Comparison of ENCODE assay signal across 2 cellular contexts in genomic region chr20:63658749-63659187, GRCh38.
TF ChIP-seq lines count a peak whose summit lies in the region.

No MANE protein-coding gene starts in this region.

TF ChIP-seq in Ishikawa, 13 proteins besides CTCF, POLR2A, EP300 and RAD21:
- no peak for TF ChIP-seq NFIC (IDR thresholded peaks at IDR 0.05)
- no peak for TF ChIP-seq CEBPB (IDR thresholded peaks at IDR 0.05)
- TF ChIP-seq ZBTB7A (IDR thresholded peaks at IDR 0.05; ENCODE audit: low read depth): peak; percentile 69; the same call in 1 of the 2 replicates
- no peak for TF ChIP-seq REST (IDR thresholded peaks at IDR 0.05; ENCODE audit: low read depth)

TF ChIP-seq in HepG2, 621 proteins besides CTCF, POLR2A, EP300 and RAD21 (continues in another document):
- no peak for TF ChIP-seq ZBTB10 (CRISPR knock-in tag; IDR thresholded peaks at IDR 0.05; ENCODE audit: borderline replicate concordance)
- TF ChIP-seq SKIL (CRISPR knock-in tag; IDR thresholded peaks at IDR 0.05; ENCODE audit: borderline replicate concordance): no peak
- no peak; the same call in 1 of the 2 replicates for TF ChIP-seq ZNF510 (CRISPR knock-in tag; IDR thresholded peaks at IDR 0.05; ENCODE audit: low read depth)
- no peak for TF ChIP-seq BORCS8-MEF2B (CRISPR knock-in tag; IDR thresholded peaks at IDR 0.05)
- no peak for TF ChIP-seq ZNF460 (CRISPR knock-in tag; IDR thresholded peaks at IDR 0.05; ENCODE audit: borderline replicate concordance)
- TF ChIP-seq CREB1 (IDR thresholded peaks at IDR 0.05): no peak
- no peak for TF ChIP-seq CREB1 (CRISPR knock-in tag; IDR thresholded peaks at IDR 0.05)
- no peak for TF ChIP-seq ZHX2 (IDR thresholded peaks at IDR 0.05; ENCODE audit: low read depth)
- TF ChIP-seq ZHX2 (CRISPR knock-in tag; IDR thresholded peaks at IDR 0.05; ENCODE audit: borderline replicate concordance): no peak
- TF ChIP-seq POGK (CRISPR knock-in tag; conservative IDR thresholded peaks at IDR 0.05): no peak
- no peak for TF ChIP-seq ZBED4 (CRISPR knock-in tag; IDR thresholded peaks at IDR 0.05; ENCODE audit: borderline replicate concordance)
- TF ChIP-seq SRSF1 (optimal IDR thresholded peaks at IDR 0.05; ENCODE audit: low read depth, low read length): peak; percentile 64
- TF ChIP-seq KDM4B (CRISPR knock-in tag; IDR thresholded peaks at IDR 0.05): no peak; the same call in 1 of the 2 replicates
- TF ChIP-seq, protein P1, sequence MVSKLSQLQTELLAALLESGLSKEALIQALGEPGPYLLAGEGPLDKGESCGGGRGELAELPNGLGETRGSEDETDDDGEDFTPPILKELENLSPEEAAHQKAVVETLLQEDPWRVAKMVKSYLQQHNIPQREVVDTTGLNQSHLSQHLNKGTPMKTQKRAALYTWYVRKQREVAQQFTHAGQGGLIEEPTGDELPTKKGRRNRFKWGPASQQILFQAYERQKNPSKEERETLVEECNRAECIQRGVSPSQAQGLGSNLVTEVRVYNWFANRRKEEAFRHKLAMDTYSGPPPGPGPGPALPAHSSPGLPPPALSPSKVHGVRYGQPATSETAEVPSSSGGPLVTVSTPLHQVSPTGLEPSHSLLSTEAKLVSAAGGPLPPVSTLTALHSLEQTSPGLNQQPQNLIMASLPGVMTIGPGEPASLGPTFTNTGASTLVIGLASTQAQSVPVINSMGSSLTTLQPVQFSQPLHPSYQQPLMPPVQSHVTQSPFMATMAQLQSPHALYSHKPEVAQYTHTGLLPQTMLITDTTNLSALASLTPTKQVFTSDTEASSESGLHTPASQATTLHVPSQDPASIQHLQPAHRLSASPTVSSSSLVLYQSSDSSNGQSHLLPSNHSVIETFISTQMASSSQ (IDR thresholded peaks at IDR 0.05; ENCODE audit: low read depth): no peak
- TF ChIP-seq, protein P1 (CRISPR knock-in tag; IDR thresholded peaks at IDR 0.05; ENCODE audit: borderline replicate concordance): no peak
- no peak for TF ChIP-seq HDAC2 (CRISPR knock-in tag; IDR thresholded peaks at IDR 0.05)
- TF ChIP-seq KDM2A (CRISPR knock-in tag; IDR thresholded peaks at IDR 0.05; ENCODE audit: borderline replicate concordance, low read depth): no peak
- no peak for TF ChIP-seq FOXO4 (CRISPR knock-in tag; conservative IDR thresholded peaks at IDR 0.05)
- TF ChIP-seq TARDBP (CRISPR knock-in tag; IDR thresholded peaks at IDR 0.05): no peak
- TF ChIP-seq, protein P2, sequence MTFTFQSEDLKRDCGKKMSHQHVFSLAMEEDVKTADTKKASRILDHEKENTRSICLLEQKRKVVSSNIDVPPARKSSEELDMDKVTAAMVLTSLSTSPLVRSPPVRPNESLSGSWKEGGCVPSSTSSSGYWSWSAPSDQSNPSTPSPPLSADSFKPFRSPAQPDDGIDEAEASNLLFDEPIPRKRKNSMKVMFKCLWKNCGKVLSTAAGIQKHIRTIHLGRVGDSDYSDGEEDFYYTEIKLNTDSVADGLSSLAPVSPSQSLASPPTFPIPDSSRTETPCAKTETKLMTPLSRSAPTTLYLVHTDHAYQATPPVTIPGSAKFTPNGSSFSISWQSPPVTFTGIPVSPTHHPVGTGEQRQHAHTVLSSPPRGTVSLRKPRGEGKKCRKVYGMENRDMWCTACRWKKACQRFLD (CRISPR knock-in tag; IDR thresholded peaks at IDR 0.05; ENCODE audit: borderline replicate concordance): no peak; the same call in 1 of the 2 replicates
- TF ChIP-seq JARID2 (CRISPR knock-in tag; IDR thresholded peaks at IDR 0.05; ENCODE audit: insufficient replicate concordance): no peak
- TF ChIP-seq NR1H2 (CRISPR knock-in tag; IDR thresholded peaks at IDR 0.05; ENCODE audit: borderline replicate concordance, low read depth): no peak
- no peak for TF ChIP-seq SMARCE1 (IDR thresholded peaks at IDR 0.05; ENCODE audit: borderline replicate concordance)
- TF ChIP-seq XBP1 (CRISPR knock-in tag; IDR thresholded peaks at IDR 0.05): no peak
- peak; percentile 8; the same call in 1 of the 2 replicates for TF ChIP-seq NR2C2 (CRISPR knock-in tag; IDR thresholded peaks at IDR 0.05; ENCODE audit: borderline replicate concordance)
- no peak for TF ChIP-seq ZNF562 (CRISPR knock-in tag; IDR thresholded peaks at IDR 0.05; ENCODE audit: borderline replicate concordance)
- TF ChIP-seq ZNF329 (CRISPR knock-in tag; IDR thresholded peaks at IDR 0.05; ENCODE audit: low read depth): peak; percentile 53; the same call in 1 of the 2 replicates
